Comparison of ENCODE assay signal across 8 cellular contexts in genomic region chr10:11209810-11210141, GRCh38.
DNase-seq lines count a peak whose midpoint lies in the region; ATAC-seq and TF ChIP-seq lines count a peak whose summit lies in the region.

No MANE protein-coding gene starts in this region.

- WGBS in heart left ventricle, 4 donors = 37 to 43% (median 40%) methylated on average over 4 of the region's 4 CpGs
- WGBS in thyroid gland, 2 donors = 44 to 47% methylated on average over 4 of the region's 4 CpGs
- WGBS in esophagus muscularis mucosa = 55% methylated on average over 4 of the region's 4 CpGs

- DNase-seq in heart left ventricle (no peak), Right ventricle myocardium inferior (ENCODE audit: missing footprints) (no peak), astrocyte of the spinal cord (ENCODE audit: low read depth, low spot score) (peak; percentile 9), thyroid gland (peak; percentile 22 to 28), BE2C (no peak), esophagus muscularis mucosa (ENCODE audit: extremely low spot score) (no peak), CD1c-positive myeloid dendritic cell (ENCODE audit: extremely low spot score) (no peak)

- no peak for TF ChIP-seq CTCF in heart left ventricle (IDR thresholded peaks at IDR 0.05)
- no peak for TF ChIP-seq CTCF in astrocyte of the spinal cord (IDR thresholded peaks at IDR 0.05; ENCODE audit: low read depth, low read length)
- TF ChIP-seq CTCF in thyroid gland (IDR thresholded peaks at IDR 0.05) = no peak
- no peak for TF ChIP-seq CTCF in BE2C (IDR thresholded peaks at IDR 0.05; ENCODE audit: low read depth, low read length)
- no peak for TF ChIP-seq CTCF in esophagus muscularis mucosa (IDR thresholded peaks at IDR 0.05)

- peaks cover 0 to 18% (median 0%) of the 10 kb centered on the region in 9 donors for H3K36me3 ChIP-seq in heart left ventricle
- H3K36me3 ChIP-seq in thyroid gland = no peaks in the 10 kb centered on the region
- no peaks in the 10 kb centered on the region for H3K36me3 ChIP-seq in BE2C
- peaks cover 0 to 22% (median 2%) of the 10 kb centered on the region in 4 donors for H3K36me3 ChIP-seq in esophagus muscularis mucosa

- intact Hi-C loops in heart left ventricle (cut with DNase I) (no loop called here), Right ventricle myocardium inferior (cut with DNase I) (no loop called here), thyroid gland (cut with DNase I) (no loop called here), esophagus muscularis mucosa (cut with DNase I) (no loop called here)

- no peaks in the 10 kb centered on the region for H3K27me3 ChIP-seq in heart left ventricle
- no peaks in the 10 kb centered on the region for H3K27me3 ChIP-seq in thyroid gland
- H3K27me3 ChIP-seq in BE2C = no peaks in the 10 kb centered on the region
- H3K27me3 ChIP-seq in esophagus muscularis mucosa = no peaks in the 10 kb centered on the region

- in situ Hi-C loops in astrocyte of the spinal cord (cut with HindIII; ENCODE audit: low sequenced_read_pairs) = no loop called here

- TF ChIP-seq EP300 in esophagus muscularis mucosa (IDR thresholded peaks at IDR 0.05) = no peak

- TF ChIP-seq POLR2A in heart left ventricle (IDR thresholded peaks at IDR 0.05) = no peak
- TF ChIP-seq POLR2A in thyroid gland (IDR thresholded peaks at IDR 0.05) = no peak
- no peak for TF ChIP-seq POLR2A in esophagus muscularis mucosa (IDR thresholded peaks at IDR 0.05; ENCODE audit: low read depth)

- peak in 3 of 4 donors; percentile 32 to 54 (median 46) for ATAC-seq in heart left ventricle
- ATAC-seq in Right ventricle myocardium inferior = no peak
- peak; percentile 36 for ATAC-seq in HG03064 (IDR thresholded peaks at IDR 0.05; ENCODE audit: low read depth, unreplicated experiment)

- H3K4me1 ChIP-seq in heart left ventricle (peaks cover 6 to 93% (median 47%) of the 10 kb centered on the region in 12 donors), thyroid gland (peaks cover 13 to 28% of the 10 kb centered on the region in 2 donors), BE2C (no peaks in the 10 kb centered on the region), esophagus muscularis mucosa (peaks cover 43 to 69% (median 46%) of the 10 kb centered on the region in 4 donors)

- H3K4me3 ChIP-seq in heart left ventricle (peak overlapping the region in 1 of 12 donors; percentile 9), astrocyte of the spinal cord (ENCODE audit: low read depth, low read length) (no peak overlapping the region), thyroid gland (replicated peaks in 1 of 3) (no peak overlapping the region), BE2C (ENCODE audit: low read depth, low read length) (no peak overlapping the region), esophagus muscularis mucosa (no peak overlapping the region)

- H3K9me3 ChIP-seq in heart left ventricle = no peaks in the 10 kb centered on the region
- no peaks in the 10 kb centered on the region for H3K9me3 ChIP-seq in thyroid gland
- no peaks in the 10 kb centered on the region for H3K9me3 ChIP-seq in BE2C
- H3K9me3 ChIP-seq in esophagus muscularis mucosa = no peaks in the 10 kb centered on the region

- H3K27ac ChIP-seq in heart left ventricle (peak overlapping the region in 4 of 12 donors; percentile 29 to 54 (median 38)), thyroid gland (no peak overlapping the region), esophagus muscularis mucosa (replicated peaks in 1 of 4) (no peak overlapping the region)

Comparison
In these comparisons a context has a peak if more than half of its experiments do, and no peak if none do; other contexts are left out.
1. DNase-seq: peak in astrocyte of the spinal cord (single experiment) and thyroid gland (2 of 2); none in heart left ventricle (0 of 5), Right ventricle myocardium inferior (single experiment), BE2C (single experiment), esophagus muscularis mucosa (single experiment) and CD1c-positive myeloid dendritic cell (single experiment).